Comparison of ENCODE assay signal across 1 cellular context in the genomic region with DNA sequence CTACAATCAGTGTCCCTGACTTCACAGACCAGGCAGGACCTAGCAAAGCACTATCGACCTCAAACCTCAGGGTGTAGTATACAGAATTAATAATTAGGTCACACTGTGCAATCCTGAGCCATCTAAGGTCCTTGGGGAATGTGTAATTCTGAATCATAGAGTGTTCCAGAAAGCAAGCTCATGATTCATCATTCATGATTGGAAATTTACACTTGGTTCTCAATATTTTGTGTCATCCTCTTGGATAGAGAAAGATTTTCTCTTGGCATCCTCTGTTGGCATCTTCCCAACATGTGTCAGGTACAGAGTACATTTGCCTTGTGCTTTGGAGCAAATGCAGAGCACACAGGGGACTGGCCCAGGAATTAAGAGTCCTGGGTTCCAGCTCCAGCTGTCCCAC.
TF ChIP-seq lines count a peak whose summit lies in the region.

No MANE protein-coding gene starts in this region.

TF ChIP-seq in SK-N-SH, 30 proteins besides CTCF, POLR2A, EP300 and RAD21 (continued from another document):
- TF ChIP-seq, protein P1, sequence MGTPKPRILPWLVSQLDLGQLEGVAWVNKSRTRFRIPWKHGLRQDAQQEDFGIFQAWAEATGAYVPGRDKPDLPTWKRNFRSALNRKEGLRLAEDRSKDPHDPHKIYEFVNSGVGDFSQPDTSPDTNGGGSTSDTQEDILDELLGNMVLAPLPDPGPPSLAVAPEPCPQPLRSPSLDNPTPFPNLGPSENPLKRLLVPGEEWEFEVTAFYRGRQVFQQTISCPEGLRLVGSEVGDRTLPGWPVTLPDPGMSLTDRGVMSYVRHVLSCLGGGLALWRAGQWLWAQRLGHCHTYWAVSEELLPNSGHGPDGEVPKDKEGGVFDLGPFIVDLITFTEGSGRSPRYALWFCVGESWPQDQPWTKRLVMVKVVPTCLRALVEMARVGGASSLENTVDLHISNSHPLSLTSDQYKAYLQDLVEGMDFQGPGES (IDR thresholded peaks at IDR 0.05; ENCODE audit: low read depth, low read length): no peak
- TF ChIP-seq, protein P2, sequence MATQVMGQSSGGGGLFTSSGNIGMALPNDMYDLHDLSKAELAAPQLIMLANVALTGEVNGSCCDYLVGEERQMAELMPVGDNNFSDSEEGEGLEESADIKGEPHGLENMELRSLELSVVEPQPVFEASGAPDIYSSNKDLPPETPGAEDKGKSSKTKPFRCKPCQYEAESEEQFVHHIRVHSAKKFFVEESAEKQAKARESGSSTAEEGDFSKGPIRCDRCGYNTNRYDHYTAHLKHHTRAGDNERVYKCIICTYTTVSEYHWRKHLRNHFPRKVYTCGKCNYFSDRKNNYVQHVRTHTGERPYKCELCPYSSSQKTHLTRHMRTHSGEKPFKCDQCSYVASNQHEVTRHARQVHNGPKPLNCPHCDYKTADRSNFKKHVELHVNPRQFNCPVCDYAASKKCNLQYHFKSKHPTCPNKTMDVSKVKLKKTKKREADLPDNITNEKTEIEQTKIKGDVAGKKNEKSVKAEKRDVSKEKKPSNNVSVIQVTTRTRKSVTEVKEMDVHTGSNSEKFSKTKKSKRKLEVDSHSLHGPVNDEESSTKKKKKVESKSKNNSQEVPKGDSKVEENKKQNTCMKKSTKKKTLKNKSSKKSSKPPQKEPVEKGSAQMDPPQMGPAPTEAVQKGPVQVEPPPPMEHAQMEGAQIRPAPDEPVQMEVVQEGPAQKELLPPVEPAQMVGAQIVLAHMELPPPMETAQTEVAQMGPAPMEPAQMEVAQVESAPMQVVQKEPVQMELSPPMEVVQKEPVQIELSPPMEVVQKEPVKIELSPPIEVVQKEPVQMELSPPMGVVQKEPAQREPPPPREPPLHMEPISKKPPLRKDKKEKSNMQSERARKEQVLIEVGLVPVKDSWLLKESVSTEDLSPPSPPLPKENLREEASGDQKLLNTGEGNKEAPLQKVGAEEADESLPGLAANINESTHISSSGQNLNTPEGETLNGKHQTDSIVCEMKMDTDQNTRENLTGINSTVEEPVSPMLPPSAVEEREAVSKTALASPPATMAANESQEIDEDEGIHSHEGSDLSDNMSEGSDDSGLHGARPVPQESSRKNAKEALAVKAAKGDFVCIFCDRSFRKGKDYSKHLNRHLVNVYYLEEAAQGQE (IDR thresholded peaks at IDR 0.05; ENCODE audit: low read depth, low read length): no peak
- TF ChIP-seq, protein P3, sequence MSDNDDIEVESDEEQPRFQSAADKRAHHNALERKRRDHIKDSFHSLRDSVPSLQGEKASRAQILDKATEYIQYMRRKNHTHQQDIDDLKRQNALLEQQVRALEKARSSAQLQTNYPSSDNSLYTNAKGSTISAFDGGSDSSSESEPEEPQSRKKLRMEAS (IDR thresholded peaks at IDR 0.05; ENCODE audit: low read depth): 0 out of 2 replicates have a peak, but pooled peaks have one; percentile 15
- no peak for TF ChIP-seq GABPA (IDR thresholded peaks at IDR 0.05; ENCODE audit: low read depth)
- TF ChIP-seq YY1 (IDR thresholded peaks at IDR 0.05; ENCODE audit: low read depth): no peak
- TF ChIP-seq RXRA (IDR thresholded peaks at IDR 0.05; ENCODE audit: borderline replicate concordance, low read depth): peak; percentile 76; the same call in 1 of the 2 replicates
- TF ChIP-seq POLR2AphosphoS5 (IDR thresholded peaks at IDR 0.05; ENCODE audit: low read depth, low read length): peak; percentile 19; the same call in 1 of the 2 replicates
- no peak for TF ChIP-seq MEF2A (IDR thresholded peaks at IDR 0.05; ENCODE audit: borderline replicate concordance, low read depth)
- TF ChIP-seq, protein P4, sequence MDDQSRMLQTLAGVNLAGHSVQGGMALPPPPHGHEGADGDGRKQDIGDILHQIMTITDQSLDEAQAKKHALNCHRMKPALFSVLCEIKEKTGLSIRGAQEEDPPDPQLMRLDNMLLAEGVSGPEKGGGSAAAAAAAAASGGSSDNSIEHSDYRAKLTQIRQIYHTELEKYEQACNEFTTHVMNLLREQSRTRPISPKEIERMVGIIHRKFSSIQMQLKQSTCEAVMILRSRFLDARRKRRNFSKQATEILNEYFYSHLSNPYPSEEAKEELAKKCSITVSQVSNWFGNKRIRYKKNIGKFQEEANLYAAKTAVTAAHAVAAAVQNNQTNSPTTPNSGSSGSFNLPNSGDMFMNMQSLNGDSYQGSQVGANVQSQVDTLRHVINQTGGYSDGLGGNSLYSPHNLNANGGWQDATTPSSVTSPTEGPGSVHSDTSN (IDR thresholded peaks at IDR 0.05): peak; percentile 63
- peak; percentile 90 for TF ChIP-seq NFIC (IDR thresholded peaks at IDR 0.05; ENCODE audit: borderline replicate concordance)
- no peak for TF ChIP-seq CHD2 (IDR thresholded peaks at IDR 0.05; ENCODE audit: low read length, partially characterized antibody)
- peak; percentile 92 for TF ChIP-seq FOSL2 (IDR thresholded peaks at IDR 0.05; ENCODE audit: borderline replicate concordance, low read depth)
- TF ChIP-seq FOXM1 (IDR thresholded peaks at IDR 0.05; ENCODE audit: low read depth): no peak
